In genomic region chr6:135385299-135385698, GRCh38 we compare ENCODE assay signal across 17 cellular contexts.
DNase-seq lines count a peak whose midpoint lies in the region; ATAC-seq, FAIRE-seq and TF ChIP-seq lines count a peak whose summit lies in the region.
"Had no signal": no experiment of that assay in that cellular context is flagged by ENCODE, and none has a peak within 500 bp of the region (broad histone marks: within the 10 kb centered on the region; RNA-seq: fewer than 3 reads in every experiment).

No MANE protein-coding gene starts in this region.

- DNase-seq in OCI-M1 (lab: John Stamatoyannopoulos, UW) (peak; percentile 31), K562 (ENCODE audit: extremely low read depth in 1 of 4, low spot score in 3 of 4) (no peak), mesendoderm (peak; percentile 52), ecto neural progenitor cell (ENCODE audit: low spot score) (no peak), GM10248 (ENCODE audit: extremely low spot score) (no peak), left cardiac atrium (no peak)
- DNase-seq: C1 segment of cervical spinal cord; Calu3; CD4-positive, alpha-beta memory T cell; COR-L47; DMS53; DMS79 treated with DMSO at 0.1 percent for 48 hours; GF-D8; GOT3; H7; HCEC 1CT had no signal

- H3K79me2 ChIP-seq in K562 (ENCODE audit: control insufficient read depth, insufficient read depth, low read length): no peaks in the 10 kb centered on the region
- H3K79me2 ChIP-seq in mesendoderm (ENCODE audit: control insufficient read depth, insufficient read depth, low read length): no peaks in the 10 kb centered on the region

- BruUV-seq in K562 (replicated peaks; lab: Mats Ljungman, UMichigan): no TSS peak

- no peak for TF ChIP-seq POLR2A in K562 (conservative IDR thresholded peaks at IDR 0.05)

- no peaks in the 10 kb centered on the region for H3K79me1 ChIP-seq in mesendoderm (ENCODE audit: low read length)

- no peak overlapping the region for H2BK120ac ChIP-seq in mesendoderm (ENCODE audit: low read depth, low read length)

- intact Hi-C loops in K562 (cut with micrococcal nuclease) (no loop called here), left cardiac atrium (cut with DNase I) (no loop called here)

- ATAC-seq in K562 (no peak), left cardiac atrium (no peak)

- CTCF ChIA-PET in K562 (lab: Yijun Ruan, JAX; ENCODE audit: low intra/inter-chr PET ratio): no interaction called here
- CTCF ChIA-PET in GM10248 (lab: Yijun Ruan, JAX): interaction anchor here (1.0 kb wide), 1 partner anchor 12 kb away, joined by 3 read pairs; no protein-coding TSS in a partner anchor

- H3K4me2 ChIP-seq in K562 (ENCODE audit: insufficient read depth, low read length) (no peak overlapping the region), mesendoderm (ENCODE audit: low read length) (no peak overlapping the region)

- no peaks in the 10 kb centered on the region for H4K20me1 ChIP-seq in K562 (replicated peaks; ENCODE audit: control insufficient read depth, insufficient read depth, low read length)

- H3K36me3 ChIP-seq in K562 (ENCODE audit: control insufficient read depth, insufficient read depth, low read length): peaks cover 2% of the 10 kb centered on the region; the same call in 1 of the 3 replicates
- no peaks in the 10 kb centered on the region for H3K36me3 ChIP-seq in mesendoderm (ENCODE audit: control insufficient read depth, insufficient read depth, low read length)

- H4K5ac ChIP-seq in mesendoderm (ENCODE audit: low read length): no peak overlapping the region

- no peak overlapping the region for H3K23ac ChIP-seq in mesendoderm (ENCODE audit: low read length)

- WGBS in K562 (ENCODE audit: insufficient coverage, low coverage, missing lambda C conversion rate): 14% methylated on average over 2 of the region's 2 CpGs
- no CpG with 5 or more reads among the region's 2 CpGs for WGBS in mesendoderm (ENCODE audit: extremely low coverage, insufficient coverage, low lambda C conversion rate)

- H3K4me1 ChIP-seq in K562 (replicated peaks in 1 of 2; ENCODE audit: control insufficient read depth in 2 of 2, insufficient read depth in 2 of 2, low read length in 2 of 2): peaks cover 0 to 4% of the 10 kb centered on the region in 2 experiments; a peak in 1 of 5 replicates
- H3K4me1 ChIP-seq in mesendoderm (ENCODE audit: control insufficient read depth, low read depth, low read length): no peaks in the 10 kb centered on the region

- no peak for TF ChIP-seq RAD21 in K562 (CRISPR knock-in tag; conservative IDR thresholded peaks at IDR 0.05 in 1 of 2, IDR thresholded peaks at IDR 0.05 in 1 of 2)

- no peaks in the 10 kb centered on the region for H3K27me3 ChIP-seq in K562 (ENCODE audit: control insufficient read depth in 2 of 2, insufficient read depth in 2 of 2, low read length in 2 of 2)
- no peaks in the 10 kb centered on the region for H3K27me3 ChIP-seq in mesendoderm (ENCODE audit: insufficient read depth, low read length, poor library complexity)

- in situ Hi-C loops in K562 (cut with MboI): no loop called here

- H2BK15ac ChIP-seq in mesendoderm (replicated peaks; ENCODE audit: low read depth): no peak overlapping the region

- H2AFZ ChIP-seq in K562 (ENCODE audit: low read depth, low read length): no peak overlapping the region

- FAIRE-seq in K562 (lab: Jason Lieb, UNC): no peak
- FAIRE-seq: GM12892 had no signal

- TF ChIP-seq EP300 in K562 (IDR thresholded peaks at IDR 0.05; ENCODE audit: low read length): no peak

- no peak overlapping the region for H2AK5ac ChIP-seq in mesendoderm (ENCODE audit: low read length)

- H3K4ac ChIP-seq in mesendoderm (ENCODE audit: low read depth, low read length): no peak overlapping the region

- H3K9me1 ChIP-seq in K562 (ENCODE audit: control insufficient read depth, insufficient read depth, low read length): no peaks in the 10 kb centered on the region

- H3K9ac ChIP-seq in K562 (ENCODE audit: insufficient read depth in 1 of 2, low read depth in 2 of 2, low read length in 2 of 2): no peak overlapping the region
- no peak overlapping the region for H3K9ac ChIP-seq in mesendoderm (ENCODE audit: low read length)

- H2BK5ac ChIP-seq in mesendoderm (ENCODE audit: low read length): no peak overlapping the region

- no peak overlapping the region for H4K8ac ChIP-seq in mesendoderm (ENCODE audit: low read depth, low read length)

- H3K18ac ChIP-seq in mesendoderm (ENCODE audit: low read length): no peak overlapping the region

- POLR2A ChIA-PET in K562 (lab: Yijun Ruan, JAX) (no interaction called here), GM10248 (lab: Yijun Ruan, JAX) (no interaction called here)

- no peak for TF ChIP-seq CTCF in K562 (IDR thresholded peaks at IDR 0.05 in 2 of 3, conservative IDR thresholded peaks at IDR 0.05 in 1 of 3; ENCODE audit: insufficient read depth in 2 of 3, low read depth in 1 of 3, low read length in 3 of 3)
- TF ChIP-seq CTCF in GM10248 (IDR thresholded peaks at IDR 0.05; ENCODE audit: control extremely low read depth, extremely low read depth, low read depth, missing control alignments): no peak

- no peak overlapping the region for H3K4me3 ChIP-seq in K562
- H3K4me3 ChIP-seq in mesendoderm (ENCODE audit: low read length): no peak overlapping the region

- H3K9me3 ChIP-seq in K562 (replicated peaks; ENCODE audit: control insufficient read depth, insufficient read depth, low read depth, low read length): no peaks in the 10 kb centered on the region

- no peak overlapping the region for H3K56ac ChIP-seq in mesendoderm (ENCODE audit: low read length)

- no peak overlapping the region; the same call in 2 of the 3 replicates for H3K27ac ChIP-seq in K562 (ENCODE audit: extremely low read depth, low read depth, low read length)
- no peak overlapping the region for H3K27ac ChIP-seq in mesendoderm (ENCODE audit: low read depth, low read length)

TF ChIP-seq in K562, 482 proteins besides CTCF, POLR2A, EP300 and RAD21:
- TF ChIP-seq CBFA2T2 (conservative IDR thresholded peaks at IDR 0.05) (0 out of 2 replicates have a peak, but pooled peaks have one; percentile 18), POLR2H (tag; IDR thresholded peaks at IDR 0.05; ENCODE audit: low read depth) (0 out of 2 replicates have a peak, but pooled peaks have one; percentile 31), CSDE1 (IDR thresholded peaks at IDR 0.05) (no peak), CBFA2T3 (IDR thresholded peaks at IDR 0.05) (peak; percentile 62), ZNF644 (tag; IDR thresholded peaks at IDR 0.05; ENCODE audit: low read depth) (0 out of 2 replicates have a peak, but pooled peaks have one; percentile 28), ZNF57 (CRISPR knock-in tag; IDR thresholded peaks at IDR 0.05) (no peak), TCF3 (CRISPR knock-in tag; IDR thresholded peaks at IDR 0.05) (0 out of 2 replicates have a peak, but pooled peaks have one; percentile 28), ZKSCAN1 (IDR thresholded peaks at IDR 0.05; ENCODE audit: low read depth, low read length) (no peak), ID3 (CRISPR knock-in tag; IDR thresholded peaks at IDR 0.05) (no peak), ID3 (tag; IDR thresholded peaks at IDR 0.05) (peak; percentile 96), ARID1B (IDR thresholded peaks at IDR 0.05) (0 out of 2 replicates have a peak, but pooled peaks have one; percentile 12)

Comparison
In these comparisons a context has a peak if more than half of its experiments do, and no peak if none do; other contexts are left out.
1. DNase-seq: peak in OCI-M1 (single experiment) and mesendoderm (single experiment); none in K562 (0 of 4), ecto neural progenitor cell (single experiment), GM10248 (single experiment) and left cardiac atrium (single experiment).